9 cellular contexts compared by ENCODE assay signal in genomic region chr5:170632266-170632984, GRCh38.
DNase-seq lines count a peak whose midpoint lies in the region; ATAC-seq, FAIRE-seq and TF ChIP-seq lines count a peak whose summit lies in the region.
"Had no signal": no experiment of that assay in that cellular context is flagged by ENCODE, and none has a peak within 500 bp of the region (broad histone marks: within the 10 kb centered on the region; RNA-seq: fewer than 3 reads in every experiment).

No MANE protein-coding gene starts in this region.

- peaks cover 10% of the 10 kb centered on the region for H3K27me3 Mint-ChIP-seq in HFFc6 (ENCODE audit: insufficient read depth)
- peaks cover 15% of the 10 kb centered on the region for H3K27me3 Mint-ChIP-seq in MCF 10A (ENCODE audit: insufficient read depth, unreplicated experiment)
- H3K27me3 Mint-ChIP-seq in mesothelial cell of epicardium (ENCODE audit: low read depth), result peaks cover 23% of the 10 kb centered on the region
- H3K27me3 Mint-ChIP-seq in activated T-helper 1 cell treated with anti-CD3 and anti-CD28 coated beads, Interleukin-12 subunit alpha, Interleukin-12 subunit beta, Interleukin-2, Interleukin-4 antibody, amounts not matched to agents 30 ng/mL and 10 ng/mL and 1 ng/mL, durations not matched to agents 14 hours and 24 hours and 36 hours (ENCODE audit: insufficient read depth), result peaks cover 10% of the 10 kb centered on the region

- DNase-seq in HFFc6, result no peak
- peak; percentile 26 for DNase-seq in MCF 10A (ENCODE audit: unreplicated experiment)
- DNase-seq in mesothelial cell of epicardium (ENCODE audit: low spot score in 2 of 2, unreplicated experiment in 2 of 2), result no peak
- DNase-seq in activated T-helper 1 cell treated with anti-CD3 and anti-CD28 coated beads, Interleukin-12 subunit alpha, Interleukin-12 subunit beta, Interleukin-2, Interleukin-4 antibody, amounts not matched to agents 30 ng/mL and 10 ng/mL and 1 ng/mL, durations not matched to agents 14 hours and 24 hours and 36 hours (ENCODE audit: low spot score), result no peak
- DNase-seq in NCI-H446 (lab: John Stamatoyannopoulos, UW), result no peak
- DNase-seq: NCI-H446 treated with DMSO at 0.1 percent for 48 hours had no signal

- intact Hi-C loops in MCF 10A (cut with micrococcal nuclease), result loop anchor here (2.0 kb wide), 1 partner anchor 198 kb away; no protein-coding TSS in a partner anchor
- intact Hi-C loops in activated T-helper 1 cell treated with anti-CD3 and anti-CD28 coated beads, Interleukin-12 subunit alpha, Interleukin-12 subunit beta, Interleukin-2, Interleukin-4 antibody, amounts not matched to agents 30 ng/mL and 10 ng/mL and 1 ng/mL, durations not matched to agents 14 hours and 24 hours and 36 hours (cut with micrococcal nuclease), result loop anchor here (2.0 kb wide), 1 partner anchor 532 kb away; no protein-coding TSS in a partner anchor

- no peaks in the 10 kb centered on the region for H3K9me3 Mint-ChIP-seq in HFFc6
- H3K9me3 Mint-ChIP-seq in MCF 10A (ENCODE audit: unreplicated experiment), result no peaks in the 10 kb centered on the region
- no peaks in the 10 kb centered on the region for H3K9me3 Mint-ChIP-seq in mesothelial cell of epicardium
- H3K9me3 Mint-ChIP-seq in activated T-helper 1 cell treated with anti-CD3 and anti-CD28 coated beads, Interleukin-12 subunit alpha, Interleukin-12 subunit beta, Interleukin-2, Interleukin-4 antibody, amounts not matched to agents 30 ng/mL and 10 ng/mL and 1 ng/mL, durations not matched to agents 14 hours and 24 hours and 36 hours, result no peaks in the 10 kb centered on the region

- ATAC-seq in GM21367 (IDR thresholded peaks at IDR 0.05; ENCODE audit: unreplicated experiment) (no peak), HG02885 (IDR thresholded peaks at IDR 0.05; ENCODE audit: poor library complexity, unreplicated experiment) (no peak)

- POLR2A ChIA-PET in MCF 10A (lab: Yijun Ruan, JAX), result interaction anchor here (0.9 to 1.1 kb wide), 2 partner anchors 29 to 213 kb away, joined by 3 read pairs; no protein-coding TSS in a partner anchor

- H3K27ac Mint-ChIP-seq in HFFc6, result no peak overlapping the region
- peak overlapping the region; percentile 17 for H3K27ac Mint-ChIP-seq in MCF 10A (ENCODE audit: low read depth, unreplicated experiment)
- peak overlapping the region; percentile 95 for H3K27ac Mint-ChIP-seq in mesothelial cell of epicardium
- no peak overlapping the region for H3K27ac Mint-ChIP-seq in activated T-helper 1 cell treated with anti-CD3 and anti-CD28 coated beads, Interleukin-12 subunit alpha, Interleukin-12 subunit beta, Interleukin-2, Interleukin-4 antibody, amounts not matched to agents 30 ng/mL and 10 ng/mL and 1 ng/mL, durations not matched to agents 14 hours and 24 hours and 36 hours

- CTCF ChIA-PET in MCF 10A (lab: Yijun Ruan, JAX), result interaction anchor here (0.6 to 10.4 kb wide), 57 partner anchors 12 to 1022 kb away, joined by 3 to 233 read pairs (median 4); partner anchors contain the start of gene GABRP

- TF ChIP-seq CTCF in HFFc6 (IDR thresholded peaks at IDR 0.05) (no peak), MCF 10A (IDR thresholded peaks at IDR 0.05; ENCODE audit: unreplicated experiment) (no peak), mesothelial cell of epicardium (IDR thresholded peaks at IDR 0.05; ENCODE audit: unreplicated experiment) (no peak)

- H3K4me3 Mint-ChIP-seq in HFFc6 (peak overlapping the region; percentile 67), MCF 10A (ENCODE audit: unreplicated experiment) (peak overlapping the region; percentile 65), mesothelial cell of epicardium (peak overlapping the region; percentile 68)
- no peak overlapping the region for H3K4me3 Mint-ChIP-seq in activated T-helper 1 cell treated with anti-CD3 and anti-CD28 coated beads, Interleukin-12 subunit alpha, Interleukin-12 subunit beta, Interleukin-2, Interleukin-4 antibody, amounts not matched to agents 30 ng/mL and 10 ng/mL and 1 ng/mL, durations not matched to agents 14 hours and 24 hours and 36 hours

- H3K4me1 Mint-ChIP-seq in HFFc6 (ENCODE audit: low read depth), result peaks cover 19% of the 10 kb centered on the region
- H3K4me1 Mint-ChIP-seq in MCF 10A (ENCODE audit: insufficient read depth, unreplicated experiment), result peaks cover 20% of the 10 kb centered on the region
- peaks cover 28% of the 10 kb centered on the region for H3K4me1 Mint-ChIP-seq in mesothelial cell of epicardium
- H3K4me1 Mint-ChIP-seq in activated T-helper 1 cell treated with anti-CD3 and anti-CD28 coated beads, Interleukin-12 subunit alpha, Interleukin-12 subunit beta, Interleukin-2, Interleukin-4 antibody, amounts not matched to agents 30 ng/mL and 10 ng/mL and 1 ng/mL, durations not matched to agents 14 hours and 24 hours and 36 hours (ENCODE audit: low read depth), result peaks cover 8% of the 10 kb centered on the region

- no TSS peak for BruUV-seq in MCF 10A (replicated peaks; lab: Mats Ljungman, UMichigan)

- FAIRE-seq in A204.1 (lab: Jason Lieb, UNC), result peak; percentile 67

- no peaks in the 10 kb centered on the region for H3K36me3 Mint-ChIP-seq in HFFc6 (ENCODE audit: low read depth)
- H3K36me3 Mint-ChIP-seq in MCF 10A (ENCODE audit: insufficient read depth, unreplicated experiment), result no peaks in the 10 kb centered on the region
- H3K36me3 Mint-ChIP-seq in mesothelial cell of epicardium, result no peaks in the 10 kb centered on the region
- H3K36me3 Mint-ChIP-seq in activated T-helper 1 cell treated with anti-CD3 and anti-CD28 coated beads, Interleukin-12 subunit alpha, Interleukin-12 subunit beta, Interleukin-2, Interleukin-4 antibody, amounts not matched to agents 30 ng/mL and 10 ng/mL and 1 ng/mL, durations not matched to agents 14 hours and 24 hours and 36 hours (ENCODE audit: low read depth), result no peaks in the 10 kb centered on the region

Comparison
In these comparisons a context has a peak if more than half of its experiments do, and no peak if none do; other contexts are left out.
1. H3K27ac Mint-ChIP-seq: peak in MCF 10A (single experiment) and mesothelial cell of epicardium (single experiment); none in HFFc6 (single experiment) and activated T-helper 1 cell treated with anti-CD3 and anti-CD28 coated beads, Interleukin-12 subunit alpha, Interleukin-12 subunit beta, Interleukin-2, Interleukin-4 antibody, amounts not matched to agents 30 ng/mL and 10 ng/mL and 1 ng/mL, durations not matched to agents 14 hours and 24 hours and 36 hours (single experiment).